ENCODE assay signal across 21 cellular contexts in genomic region chr1:72197786-72198185, GRCh38.
A peak's percentile ranks its signal among the peaks of the same experiment; 100 is the strongest.
DNase-seq lines count a peak whose midpoint lies in the region; ATAC-seq and TF ChIP-seq lines count a peak whose summit lies in the region.
"Had no signal": no experiment of that assay in that cellular context is flagged by ENCODE, and none has a peak within 500 bp of the region (broad histone marks: within the 10 kb centered on the region; RNA-seq: fewer than 3 reads in every experiment).

No MANE protein-coding gene starts in this region.

- no peak for TF ChIP-seq CTCF in tibial nerve (IDR thresholded peaks at IDR 0.05)

- no peaks in the 10 kb centered on the region for H3K36me3 Mint-ChIP-seq in activated naive CD8-positive, alpha-beta T cell treated with anti-CD3 and anti-CD28 coated beads for 36 hours
- H3K36me3 Mint-ChIP-seq in T-helper 17 cell (ENCODE audit: low read depth), result no peaks in the 10 kb centered on the region
- H3K36me3 Mint-ChIP-seq: CD4-positive, alpha-beta memory T cell had no signal

- H3K27ac ChIP-seq in tibial nerve, result peak overlapping the region; percentile 55 to 80 (median 58)
- H3K27ac ChIP-seq: BLaER1 treated with 17β-estradiol and CSF1 and Interleukin-3, amounts not matched to agents 10 nM and 100 nM; RWPE1 had no signal

- H3K4me1 ChIP-seq in tibial nerve, result peaks cover 0 to 11% (median 0%) of the 10 kb centered on the region in 4 donors
- H3K4me1 ChIP-seq: BLaER1 treated with 17β-estradiol and CSF1 and Interleukin-3, amounts not matched to agents 10 nM and 100 nM; Caco-2 had no signal

- H3K4me3 ChIP-seq in tibial nerve, result peak overlapping the region in 2 of 4 donors; percentile 12 to 14
- H3K4me3 ChIP-seq: BLaER1 treated with 17β-estradiol and CSF1 and Interleukin-3, amounts not matched to agents 10 nM and 100 nM had no signal

- no peaks in the 10 kb centered on the region for H3K9me3 Mint-ChIP-seq in activated naive CD8-positive, alpha-beta T cell treated with anti-CD3 and anti-CD28 coated beads for 36 hours

- H3K27ac Mint-ChIP-seq in activated naive CD8-positive, alpha-beta T cell treated with anti-CD3 and anti-CD28 coated beads for 36 hours, result no peak overlapping the region
- no peak overlapping the region for H3K27ac Mint-ChIP-seq in T-helper 17 cell
- H3K27ac Mint-ChIP-seq: CD4-positive, alpha-beta memory T cell had no signal

- H3K27me3 Mint-ChIP-seq in activated naive CD8-positive, alpha-beta T cell treated with anti-CD3 and anti-CD28 coated beads for 36 hours, result no peaks in the 10 kb centered on the region
- H3K27me3 Mint-ChIP-seq in T-helper 17 cell, result no peaks in the 10 kb centered on the region
- H3K27me3 Mint-ChIP-seq: CD4-positive, alpha-beta memory T cell had no signal

- TF ChIP-seq POLR2A in tibial nerve (IDR thresholded peaks at IDR 0.05), result no peak

- H3K4me1 Mint-ChIP-seq in activated naive CD8-positive, alpha-beta T cell treated with anti-CD3 and anti-CD28 coated beads for 36 hours, result no peaks in the 10 kb centered on the region
- no peaks in the 10 kb centered on the region for H3K4me1 Mint-ChIP-seq in T-helper 17 cell
- H3K4me1 Mint-ChIP-seq: CD4-positive, alpha-beta memory T cell had no signal

- H3K36me3 ChIP-seq in tibial nerve, result no peaks in the 10 kb centered on the region
- H3K36me3 ChIP-seq: BLaER1 treated with 17β-estradiol and CSF1 and Interleukin-3, amounts not matched to agents 10 nM and 100 nM had no signal

- ATAC-seq in T-helper 17 cell, result no peak

- peaks cover 0 to 10% (median 0%) of the 10 kb centered on the region in 4 donors for H3K9me3 ChIP-seq in tibial nerve
- H3K9me3 ChIP-seq in T-helper 17 cell (ENCODE audit: control insufficient read depth, low read length, poor library complexity, severe bottlenecking), result no peaks in the 10 kb centered on the region
- H3K9me3 ChIP-seq: Caco-2 had no signal

- DNase-seq in GM04503 (ENCODE audit: low read depth) (peak; percentile 13), fibroblast of gingiva (ENCODE audit: low read depth) (peak; percentile 42), medulla oblongata (ENCODE audit: extremely low spot score) (peak; percentile 21), tibial nerve (ENCODE audit: low spot score in 2 of 2) (no peak), T-helper 17 cell (no peak), NCI-H1417 treated with DMSO at 0.1 percent for 48 hours (lab: John Stamatoyannopoulos, UW) (no peak)
- DNase-seq in activated naive CD8-positive, alpha-beta T cell treated with anti-CD3 and anti-CD28 coated beads for 36 hours, result no peak
- DNase-seq: Caco-2; CD4-positive, alpha-beta memory T cell; DMS 273 treated with DMSO at 0.1 percent for 48 hours; DND-41; GOT3; NCI-H1105; NCI-H2029 treated with DMSO at 0.1 percent for 48 hours; NCI-H226; NCI-H524; NCI-H774; NK-92 treated with Interleukin-12 subunit alpha and Interleukin-12 subunit beta, amount 100 ng/mL, for 24 hours; SHP77 treated with DMSO at 0.1 percent for 48 hours had no signal

- no peak for TF ChIP-seq EP300 in tibial nerve (IDR thresholded peaks at IDR 0.05)

- 47% methylated on average over 3 of the region's 3 CpGs for WGBS in tibial nerve, 2 donors

- no peaks in the 10 kb centered on the region for H3K27me3 ChIP-seq in tibial nerve
- H3K27me3 ChIP-seq: BLaER1 treated with 17β-estradiol and CSF1 and Interleukin-3, amounts not matched to agents 10 nM and 100 nM had no signal

- H3K4me3 Mint-ChIP-seq in activated naive CD8-positive, alpha-beta T cell treated with anti-CD3 and anti-CD28 coated beads for 36 hours, result no peak overlapping the region
- no peak overlapping the region for H3K4me3 Mint-ChIP-seq in T-helper 17 cell
- H3K4me3 Mint-ChIP-seq: CD4-positive, alpha-beta memory T cell had no signal

Comparison
In these comparisons a context has a peak if more than half of its experiments do, and no peak if none do; other contexts are left out.
1. DNase-seq: peak in GM04503 (single experiment), fibroblast of gingiva (single experiment) and medulla oblongata (single experiment); none in tibial nerve (0 of 2), activated naive CD8-positive, alpha-beta T cell treated with anti-CD3 and anti-CD28 coated beads for 36 hours (single experiment), T-helper 17 cell (0 of 3) and NCI-H1417 treated with DMSO at 0.1 percent for 48 hours (single experiment).